10 cellular contexts compared by ENCODE assay signal in the genomic region with DNA sequence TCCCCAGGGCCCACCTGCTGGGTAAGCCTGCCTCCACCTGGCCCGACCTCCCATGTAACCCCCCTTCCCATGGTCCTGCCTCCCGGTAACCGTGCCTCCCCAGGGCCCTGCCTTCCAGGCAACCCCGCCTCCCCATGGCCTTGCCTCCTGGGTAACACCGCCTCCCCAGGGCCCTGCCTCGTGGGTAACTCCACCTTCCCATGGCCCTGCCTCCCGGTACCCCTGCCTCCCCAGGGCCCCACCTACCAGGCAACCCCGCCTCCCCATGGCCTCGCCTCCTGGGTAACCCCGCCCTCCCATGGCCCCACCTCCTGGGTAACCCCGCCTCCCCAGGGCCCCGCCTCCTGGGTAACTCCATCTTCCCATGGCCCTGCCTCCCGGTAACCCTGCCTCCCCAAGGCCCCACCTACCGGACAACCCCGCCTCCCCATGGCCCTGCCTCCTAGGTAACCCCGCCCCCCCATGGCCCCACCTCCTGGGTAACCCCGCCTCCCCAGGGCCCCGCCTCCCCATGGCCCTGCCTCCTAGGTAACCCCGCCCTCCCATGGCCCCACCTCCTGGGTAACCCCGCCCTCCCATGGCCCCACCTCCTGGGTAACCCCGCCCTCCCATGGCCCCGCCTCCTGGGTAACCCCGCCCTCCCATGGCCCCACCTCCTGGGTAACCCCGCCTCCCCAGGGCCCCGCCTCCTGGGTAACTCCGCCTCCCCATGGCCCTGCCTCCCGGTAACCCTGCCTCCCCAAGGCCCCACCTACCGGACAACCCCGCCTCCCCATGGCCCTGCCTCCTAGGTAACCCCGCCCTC. TPM values are rescaled to one million over a fixed set of nuclear protein-coding genes. Genes with fewer than 3 reads are reported as not detected.
DNase-seq lines count a peak whose midpoint lies in the region; ATAC-seq, FAIRE-seq and TF ChIP-seq lines count a peak whose summit lies in the region.
"Not testable (repeated sequence)": the region's sequence is repeated elsewhere in the genome, so short reads cannot be mapped to it uniquely, and the experiment has no call there.
"Had no signal": no experiment of that assay in that cellular context is flagged by ENCODE, and none has a peak within 500 bp of the region (broad histone marks: within the 10 kb centered on the region; RNA-seq: fewer than 3 reads in every experiment).

No MANE protein-coding gene starts in this region.

- DNase-seq in DMS53 (lab: John Stamatoyannopoulos, UW) (peak; percentile 31), NAMALWA (ENCODE audit: low spot score) (peak; percentile 80), activated T-cell treated with anti-CD3 and anti-CD28 coated beads for 48 hours (ENCODE audit: low read depth) (peak; percentile 34), K562 (ENCODE audit: extremely low read depth in 1 of 4, low spot score in 3 of 4) (peak; percentile 35 to 62 (median 60)), islet precursor cell (peak; percentile 55)
- DNase-seq in activated CD4-positive, CD25-positive, alpha-beta regulatory T cell treated with anti-CD3 and anti-CD28 coated beads, Interleukin-2, amount 50 U/mL, for 16 hours (ENCODE audit: low read depth, low spot score): peak; percentile 44
- peak; percentile 16 for DNase-seq in stimulated activated CD4-positive, alpha-beta T cell treated with anti-CD3 and anti-CD28 coated beads, Interleukin-2, amount 100 ng/mL, for 4 hours (ENCODE audit: low read depth)

- H4K20me1 ChIP-seq in K562 (replicated peaks; ENCODE audit: control insufficient read depth, insufficient read depth, low read length): not testable (repeated sequence)

- not testable (repeated sequence) for TF ChIP-seq EP300 in K562 (IDR thresholded peaks at IDR 0.05; ENCODE audit: low read length)

- not testable (repeated sequence) for H3K79me2 ChIP-seq in K562 (ENCODE audit: control insufficient read depth, insufficient read depth, low read length)

- H3K4me1 ChIP-seq in K562 (replicated peaks in 1 of 2; ENCODE audit: control insufficient read depth in 2 of 2, insufficient read depth in 2 of 2, low read length in 2 of 2): peaks cover 0 to 15% of the 10 kb centered on the region in 2 experiments; a peak in 2 of 5 replicates

- 27% methylated on average over 4 of the region's 30 CpGs for WGBS in K562 (ENCODE audit: insufficient coverage, low coverage, missing lambda C conversion rate)

- not testable (repeated sequence) for FAIRE-seq in K562 (lab: Jason Lieb, UNC)

- not testable (repeated sequence) for TF ChIP-seq CTCF in K562 (IDR thresholded peaks at IDR 0.05 in 2 of 3, conservative IDR thresholded peaks at IDR 0.05 in 1 of 3; ENCODE audit: insufficient read depth in 2 of 3, low read depth in 1 of 3, low read length in 3 of 3)

- H3K9me1 ChIP-seq in K562 (ENCODE audit: control insufficient read depth, insufficient read depth, low read length): not testable (repeated sequence)

- BruUV-seq in K562 (replicated peaks; lab: Mats Ljungman, UMichigan): not testable (repeated sequence)

- not testable (repeated sequence) for H3K27me3 ChIP-seq in K562 (ENCODE audit: control insufficient read depth in 2 of 2, insufficient read depth in 2 of 2, low read length in 2 of 2)

- not testable (repeated sequence) for H3K27me3 Mint-ChIP-seq in stimulated activated memory B cell treated with anti-CD40 and anti-IgM and Interleukin-4, amounts not matched to agents 10 μg/mL and 1 μg/mL and 100 μg/mL, for 72 hours

- ATAC-seq in K562: peak; percentile 88
- peak; percentile 44 for ATAC-seq in stimulated activated memory B cell treated with anti-CD40 and anti-IgM and Interleukin-4, amounts not matched to agents 10 μg/mL and 1 μg/mL and 100 μg/mL, for 72 hours

- not testable (repeated sequence) for TF ChIP-seq RAD21 in K562 (CRISPR knock-in tag; conservative IDR thresholded peaks at IDR 0.05 in 1 of 2, IDR thresholded peaks at IDR 0.05 in 1 of 2)

- H3K4me2 ChIP-seq in K562 (ENCODE audit: insufficient read depth, low read length): not testable (repeated sequence)

- POLR2A ChIA-PET in K562 (lab: Yijun Ruan, JAX): interaction anchor here (0.6 kb wide), 1 partner anchor 789 kb away, joined by 3 read pairs; no protein-coding TSS in a partner anchor

- not testable (repeated sequence) for H3K9me3 Mint-ChIP-seq in stimulated activated memory B cell treated with anti-CD40 and anti-IgM and Interleukin-4, amounts not matched to agents 10 μg/mL and 1 μg/mL and 100 μg/mL, for 72 hours

- H3K4me1 Mint-ChIP-seq in stimulated activated memory B cell treated with anti-CD40 and anti-IgM and Interleukin-4, amounts not matched to agents 10 μg/mL and 1 μg/mL and 100 μg/mL, for 72 hours: not testable (repeated sequence)

- H3K9me3 ChIP-seq in K562 (replicated peaks; ENCODE audit: control insufficient read depth, insufficient read depth, low read depth, low read length): not testable (repeated sequence)

- intact Hi-C loops in K562 (cut with micrococcal nuclease): not testable (repeated sequence)

- H3K27ac ChIP-seq in K562 (ENCODE audit: extremely low read depth, low read depth, low read length): not testable (repeated sequence)

- not testable (repeated sequence) for H3K9ac ChIP-seq in K562 (ENCODE audit: insufficient read depth in 1 of 2, low read depth in 2 of 2, low read length in 2 of 2)

- H2AFZ ChIP-seq in K562 (ENCODE audit: low read depth, low read length): not testable (repeated sequence)

- not testable (repeated sequence) for TF ChIP-seq POLR2A in K562 (conservative IDR thresholded peaks at IDR 0.05)

- CTCF ChIA-PET in K562 (lab: Yijun Ruan, JAX; ENCODE audit: low intra/inter-chr PET ratio): not testable (repeated sequence)

- in situ Hi-C loops in K562 (cut with MboI): not testable (repeated sequence)

- peaks cover 79% of the 10 kb centered on the region for H3K36me3 Mint-ChIP-seq in stimulated activated memory B cell treated with anti-CD40 and anti-IgM and Interleukin-4, amounts not matched to agents 10 μg/mL and 1 μg/mL and 100 μg/mL, for 72 hours

- not testable (repeated sequence) for H3K36me3 ChIP-seq in K562 (ENCODE audit: control insufficient read depth, insufficient read depth, low read length)

- not testable (repeated sequence) for H3K27ac Mint-ChIP-seq in stimulated activated memory B cell treated with anti-CD40 and anti-IgM and Interleukin-4, amounts not matched to agents 10 μg/mL and 1 μg/mL and 100 μg/mL, for 72 hours

- not testable (repeated sequence) for H3K4me3 Mint-ChIP-seq in stimulated activated memory B cell treated with anti-CD40 and anti-IgM and Interleukin-4, amounts not matched to agents 10 μg/mL and 1 μg/mL and 100 μg/mL, for 72 hours

- H3K4me3 ChIP-seq in K562: not testable (repeated sequence)

RNA-seq across cellular contexts. Expression of gene PIK3R6, which starts 17.9 kb away (rescaled TPM):
- not detected in 2 replicates for total RNA-seq in K562 (2011; cell fraction: chromatin; rRNA removed; ENCODE audit: low replicate concordance)
- not detected in 2 replicates for total RNA-seq in K562 (2011; cell fraction: nucleolus; rRNA removed)
- not detected in 2 replicates for total RNA-seq in K562 (2011; cell fraction: nucleoplasm; rRNA removed)
- total RNA-seq in K562 (2014; rRNA removed) (not detected in 2 replicates), K562 (2014; rRNA removed; fragmentation: Illumina TruSeq; extraction: Trizol) (not detected in 2 replicates), K562 (2015; rRNA removed; fragmentation: Illumina TruSeq; extraction: Trizol) (not detected in 2 replicates), K562 (2021) (0.04 TPM in 1 of 2 replicates, not detected in the other)
- polyA plus RNA-seq in K562 (2011; rRNA removed) (not detected in 2 replicates), K562 (2014; fragmentation: Illumina TruSeq; extraction: Trizol) (not detected in 2 replicates), K562 (2014; fragmentation: Nextera tagmentation; extraction: Ambion mirVana) (not detected), K562 (2014; rRNA removed) (not detected in 2 replicates)
- not detected in 2 replicates for polyA plus RNA-seq in K562 (2011; cell fraction: cytosol; rRNA removed)
- not detected in 2 replicates for polyA plus RNA-seq in K562 (2011; cell fraction: nucleus; rRNA removed)
- 0.04 TPM in 1 of 2 replicates, not detected in the other for polyA plus RNA-seq in K562 (2012)
- polyA minus RNA-seq in K562 (2011; rRNA and poly(A)+ RNA removed): not detected in 2 replicates
- polyA minus RNA-seq in K562 (2011; cell fraction: cytosol; rRNA and poly(A)+ RNA removed): not detected in 2 replicates
- polyA minus RNA-seq in K562 (2011; cell fraction: nucleus; rRNA and poly(A)+ RNA removed): not detected in 2 replicates
- total RNA-seq: kidney epithelial cell, PC-9 had no signal

Comparison
In these comparisons a context has a peak if more than half of its experiments do, and no peak if none do; other contexts are left out.
1. DNase-seq: peak in every context shown above with its lines; median percentile 80 in NAMALWA; 60 in K562; 55 in islet precursor cell; 44 in activated CD4-positive, CD25-positive, alpha-beta regulatory T cell treated with anti-CD3 and anti-CD28 coated beads, Interleukin-2, amount 50 U/mL, for 16 hours; 34 in activated T-cell treated with anti-CD3 and anti-CD28 coated beads for 48 hours; 31 in DMS53; 16 in stimulated activated CD4-positive, alpha-beta T cell treated with anti-CD3 and anti-CD28 coated beads, Interleukin-2, amount 100 ng/mL, for 4 hours.